ENCODE assay signal across 9 cellular contexts in genomic region chr1:89908993-89909436, GRCh38.
DNase-seq lines count a peak whose midpoint lies in the region; TF ChIP-seq lines count a peak whose summit lies in the region.
"Had no signal": no experiment of that assay in that cellular context is flagged by ENCODE, and none has a peak within 500 bp of the region (broad histone marks: within the 10 kb centered on the region; RNA-seq: fewer than 3 reads in every experiment).

No MANE protein-coding gene starts in this region.

- no peaks in the 10 kb centered on the region for H3K79me1 ChIP-seq in neuronal stem cell (ENCODE audit: low read depth, low read length)

- no peaks in the 10 kb centered on the region for H3K9me3 ChIP-seq in neuronal stem cell (replicated peaks in 1 of 2; ENCODE audit: control insufficient read depth in 2 of 2, insufficient read depth in 1 of 2, low read depth in 1 of 2, low read length in 2 of 2)

- H3K36me3 ChIP-seq in neuronal stem cell (replicated peaks in 1 of 2; ENCODE audit: control insufficient read depth in 2 of 2, insufficient read depth in 2 of 2, low read length in 2 of 2): peaks cover 0 to 30% of the 10 kb centered on the region in 2 donors

- no peaks in the 10 kb centered on the region for H3K27me3 ChIP-seq in neuronal stem cell (ENCODE audit: control insufficient read depth in 3 of 3, insufficient read depth in 3 of 3, low read depth in 1 of 3, low read length in 3 of 3)

- H3K14ac ChIP-seq in neuronal stem cell (ENCODE audit: low read length): no peak overlapping the region

- peak; percentile 25 for DNase-seq in activated naive CD4-positive, alpha-beta T cell treated with anti-CD3 and anti-CD28 coated beads for 36 hours
- DNase-seq in activated naive CD4-positive, alpha-beta T cell treated with anti-CD3 and anti-CD28 coated beads, Interleukin-2, amount 50 U/mL, for 16 hours: no peak
- DNase-seq in T-helper 2 cell treated with Interferon-gamma antibody and Interleukin-4, amounts not matched to agents 5 μg/mL and 100 μg/mL, for 36 hours (ENCODE audit: low spot score): peak; percentile 21
- DNase-seq in glutamatergic neuron (no peak), SW480 (ENCODE audit: low spot score) (no peak), neuronal stem cell (ENCODE audit: low spot score) (no peak)
- DNase-seq in stimulated activated CD4-positive, alpha-beta T cell treated with anti-CD3 and anti-CD28 coated beads, Interleukin-2, amount 100 ng/mL, for 24 hours: no peak
- DNase-seq: DND-41 had no signal

- H4K91ac ChIP-seq in neuronal stem cell (ENCODE audit: low read depth, low read length, poor library complexity): no peak overlapping the region

- H3K9ac ChIP-seq in neuronal stem cell (ENCODE audit: low read depth, low read length, poor library complexity): no peak overlapping the region

- no peak overlapping the region for H3K4me2 ChIP-seq in neuronal stem cell (ENCODE audit: insufficient read depth, low read length, poor library complexity, severe bottlenecking)

- no peak overlapping the region for H3K23ac ChIP-seq in neuronal stem cell (ENCODE audit: low read depth, low read length, poor library complexity)

- peak overlapping the region; percentile 37 for H3K27ac Mint-ChIP-seq in activated naive CD4-positive, alpha-beta T cell treated with anti-CD3 and anti-CD28 coated beads for 36 hours
- H3K27ac Mint-ChIP-seq in T-helper 2 cell treated with Interferon-gamma antibody and Interleukin-4, amounts not matched to agents 5 μg/mL and 100 μg/mL, for 36 hours: peak overlapping the region; percentile 53
- H3K27ac Mint-ChIP-seq in glutamatergic neuron (ENCODE audit: unreplicated experiment): peak overlapping the region; percentile 25

- no peak overlapping the region for H2BK120ac ChIP-seq in neuronal stem cell (ENCODE audit: low read depth, low read length)

- H3K27ac ChIP-seq in temporal lobe (ENCODE audit: low read depth, low read length) (peak overlapping the region; percentile 28), neuronal stem cell (replicated peaks; ENCODE audit: low read length) (no peak overlapping the region)

- no CpG with 5 or more reads among the region's 3 CpGs for WGBS in neuronal stem cell (ENCODE audit: extremely low coverage in 2 of 2, insufficient read length in 2 of 2, insufficient replicate concordance in 1 of 2), 2 donors

- no peak overlapping the region for H3K4me3 Mint-ChIP-seq in activated naive CD4-positive, alpha-beta T cell treated with anti-CD3 and anti-CD28 coated beads for 36 hours
- H3K4me3 Mint-ChIP-seq in T-helper 2 cell treated with Interferon-gamma antibody and Interleukin-4, amounts not matched to agents 5 μg/mL and 100 μg/mL, for 36 hours: no peak overlapping the region
- no peak overlapping the region for H3K4me3 Mint-ChIP-seq in glutamatergic neuron (ENCODE audit: unreplicated experiment)

- CTCF ChIA-PET in activated naive CD4-positive, alpha-beta T cell treated with anti-CD3 and anti-CD28 coated beads for 36 hours (lab: Charles Lee): no interaction called here

- no peak overlapping the region for H2AFZ ChIP-seq in neuronal stem cell (ENCODE audit: low read length)

- intact Hi-C loops in activated naive CD4-positive, alpha-beta T cell treated with anti-CD3 and anti-CD28 coated beads for 36 hours (cut with micrococcal nuclease): loop anchor here (1.0 kb wide), 2 partner anchors 65 to 78 kb away; no protein-coding TSS in a partner anchor

- no peak for TF ChIP-seq CTCF in glutamatergic neuron (IDR thresholded peaks at IDR 0.05; ENCODE audit: partially characterized antibody, unreplicated experiment)

- no peak overlapping the region for H3K4me3 ChIP-seq in neuronal stem cell (ENCODE audit: low read length in 2 of 2)

- no peak overlapping the region for H3K4ac ChIP-seq in neuronal stem cell (ENCODE audit: low read length)

- no peaks in the 10 kb centered on the region for H3K9me3 Mint-ChIP-seq in activated naive CD4-positive, alpha-beta T cell treated with anti-CD3 and anti-CD28 coated beads for 36 hours
- H3K9me3 Mint-ChIP-seq in T-helper 2 cell treated with Interferon-gamma antibody and Interleukin-4, amounts not matched to agents 5 μg/mL and 100 μg/mL, for 36 hours: no peaks in the 10 kb centered on the region
- H3K9me3 Mint-ChIP-seq in glutamatergic neuron (ENCODE audit: unreplicated experiment): no peaks in the 10 kb centered on the region

- peaks cover 47% of the 10 kb centered on the region for H3K4me1 Mint-ChIP-seq in activated naive CD4-positive, alpha-beta T cell treated with anti-CD3 and anti-CD28 coated beads for 36 hours (ENCODE audit: low read depth)
- H3K4me1 Mint-ChIP-seq in T-helper 2 cell treated with Interferon-gamma antibody and Interleukin-4, amounts not matched to agents 5 μg/mL and 100 μg/mL, for 36 hours (ENCODE audit: low read depth): peaks cover 40% of the 10 kb centered on the region
- H3K4me1 Mint-ChIP-seq in glutamatergic neuron (ENCODE audit: low read depth, unreplicated experiment): peaks cover 32% of the 10 kb centered on the region

- H2AK5ac ChIP-seq in neuronal stem cell (ENCODE audit: low read depth, low read length): no peak overlapping the region

- no peak overlapping the region for H2BK15ac ChIP-seq in neuronal stem cell (ENCODE audit: low read length)

- no peaks in the 10 kb centered on the region for H3K27me3 Mint-ChIP-seq in activated naive CD4-positive, alpha-beta T cell treated with anti-CD3 and anti-CD28 coated beads for 36 hours (ENCODE audit: low read depth)
- no peaks in the 10 kb centered on the region for H3K27me3 Mint-ChIP-seq in T-helper 2 cell treated with Interferon-gamma antibody and Interleukin-4, amounts not matched to agents 5 μg/mL and 100 μg/mL, for 36 hours (ENCODE audit: low read depth)
- H3K27me3 Mint-ChIP-seq in glutamatergic neuron (ENCODE audit: unreplicated experiment): peaks cover 2% of the 10 kb centered on the region

- H3K36me3 Mint-ChIP-seq in activated naive CD4-positive, alpha-beta T cell treated with anti-CD3 and anti-CD28 coated beads for 36 hours (ENCODE audit: low read depth): peaks cover 12% of the 10 kb centered on the region
- peaks cover 13% of the 10 kb centered on the region for H3K36me3 Mint-ChIP-seq in T-helper 2 cell treated with Interferon-gamma antibody and Interleukin-4, amounts not matched to agents 5 μg/mL and 100 μg/mL, for 36 hours (ENCODE audit: low read depth)
- H3K36me3 Mint-ChIP-seq in glutamatergic neuron (ENCODE audit: unreplicated experiment): no peaks in the 10 kb centered on the region

- no peak overlapping the region for H2BK12ac ChIP-seq in neuronal stem cell (ENCODE audit: low read length)

- no peak overlapping the region for H4K8ac ChIP-seq in neuronal stem cell (ENCODE audit: low read depth, low read length)

- H3K18ac ChIP-seq in neuronal stem cell (ENCODE audit: low read length): no peak overlapping the region

- peaks cover 25 to 40% of the 10 kb centered on the region in 2 donors for H3K4me1 ChIP-seq in neuronal stem cell (ENCODE audit: control insufficient read depth in 2 of 2, insufficient read depth in 1 of 2, low read depth in 1 of 2, low read length in 2 of 2)

- H2BK5ac ChIP-seq in neuronal stem cell (ENCODE audit: low read length): no peak overlapping the region

Comparison
In these comparisons a context has a peak if more than half of its experiments do, and no peak if none do; other contexts are left out.
1. DNase-seq: peak in activated naive CD4-positive, alpha-beta T cell treated with anti-CD3 and anti-CD28 coated beads for 36 hours (single experiment) and T-helper 2 cell treated with Interferon-gamma antibody and Interleukin-4, amounts not matched to agents 5 μg/mL and 100 μg/mL, for 36 hours (single experiment); none in activated naive CD4-positive, alpha-beta T cell treated with anti-CD3 and anti-CD28 coated beads, Interleukin-2, amount 50 U/mL, for 16 hours (single experiment), glutamatergic neuron (single experiment), SW480 (single experiment), neuronal stem cell (single experiment) and stimulated activated CD4-positive, alpha-beta T cell treated with anti-CD3 and anti-CD28 coated beads, Interleukin-2, amount 100 ng/mL, for 24 hours (0 of 2).
2. Peak in every context shown above with its lines, with median percentiles within 50 percentile points of each other: H3K27ac Mint-ChIP-seq.